8 cellular contexts compared by ENCODE assay signal in the genomic region with DNA sequence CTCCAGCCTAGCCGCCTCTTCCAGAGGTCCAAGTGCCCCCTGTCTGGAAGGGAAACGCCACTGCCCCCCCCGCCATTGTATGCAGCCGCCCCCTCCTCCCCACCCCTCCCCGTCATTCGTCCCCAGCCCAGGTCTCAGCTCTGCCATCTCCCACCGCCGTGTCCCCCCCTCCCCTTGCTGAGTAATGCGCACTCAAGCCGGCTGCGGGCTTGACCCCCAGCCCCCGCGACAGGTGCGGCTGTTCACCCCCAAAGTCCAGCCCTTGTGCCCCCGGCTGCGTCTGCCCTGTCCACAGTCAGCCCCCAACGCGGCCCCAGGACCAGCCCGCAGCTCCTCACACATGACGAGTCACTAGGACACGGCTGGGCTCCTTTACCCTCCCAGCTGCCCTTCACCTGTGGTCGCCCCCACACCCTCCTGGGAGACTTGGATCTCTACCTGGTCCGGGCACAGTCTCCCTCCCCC. TPM values are rescaled to one million over a fixed set of nuclear protein-coding genes. Genes with fewer than 3 reads are reported as not detected.
DNase-seq lines count a peak whose midpoint lies in the region; ATAC-seq and TF ChIP-seq lines count a peak whose summit lies in the region.

No MANE protein-coding gene starts in this region.

- H3K27me3 ChIP-seq in mammary epithelial cell (ENCODE audit: insufficient read depth, low read length) (peaks cover 9% of the 10 kb centered on the region), lung (ENCODE audit: control insufficient read depth, insufficient read depth) (no peaks in the 10 kb centered on the region)

- dilution Hi-C loops in mammary epithelial cell (cut with HindIII; ENCODE audit: low sequenced_read_pairs): loop anchor here (25.0 kb wide), 2 partner anchors 172 to 272 kb away; partner anchors contain the start of genes IQCK and KNOP1

- no peak overlapping the region for H3K27ac ChIP-seq in mammary epithelial cell (ENCODE audit: insufficient read depth, low read depth, low read length)
- peak overlapping the region in 1 of 2 donors; percentile 90 for H3K27ac ChIP-seq in lung (ENCODE audit: low read depth in 1 of 2, low read length in 1 of 2)

- H2AFZ ChIP-seq in mammary epithelial cell (ENCODE audit: low read depth, low read length): no peak overlapping the region

- ATAC-seq in Right ventricle myocardium inferior (peak; percentile 9), lung (ENCODE audit: insufficient read depth, low FRiP score) (no peak), HG02885 (IDR thresholded peaks at IDR 0.05; ENCODE audit: poor library complexity, unreplicated experiment) (no peak)

- H3K27ac Mint-ChIP-seq in type B pancreatic cell: no peak overlapping the region

- peak overlapping the region; percentile 97 for H3K4me2 ChIP-seq in mammary epithelial cell (ENCODE audit: insufficient read depth, low read depth, low read length)

- H3K4me3 ChIP-seq in mammary epithelial cell (replicated peaks in 1 of 3; ENCODE audit: insufficient read depth in 1 of 3, low read depth in 2 of 3, low read length in 3 of 3) (no peak overlapping the region), lung (peak overlapping the region; percentile 57)

- H3K9ac ChIP-seq in mammary epithelial cell (ENCODE audit: insufficient read depth, low read length): no peak overlapping the region

- DNase-seq in Right ventricle myocardium inferior (ENCODE audit: missing footprints) (no peak), cardiac septum (ENCODE audit: low spot score) (no peak), mammary epithelial cell (no peak), lung (ENCODE audit: low spot score) (no peak), type B pancreatic cell (ENCODE audit: extremely low spot score, unreplicated experiment) (no peak), NCI-H446 (lab: John Stamatoyannopoulos, UW) (no peak), NCI-H446 treated with DMSO at 0.1 percent for 48 hours (lab: John Stamatoyannopoulos, UW) (no peak)

- TF ChIP-seq CTCF in mammary epithelial cell (conservative IDR thresholded peaks at IDR 0.05 in 1 of 2, IDR thresholded peaks at IDR 0.05 in 1 of 2; ENCODE audit: extremely low read depth in 1 of 2, insufficient read depth in 1 of 2, low read depth in 1 of 2, low read length in 2 of 2): no peak
- no peak for TF ChIP-seq CTCF in lung (IDR thresholded peaks at IDR 0.05; ENCODE audit: control extremely low read depth, extremely low read depth)
- TF ChIP-seq CTCF in type B pancreatic cell (conservative IDR thresholded peaks at IDR 0.05): no peak

- CTCF ChIA-PET in mammary epithelial cell (lab: Charles Lee; ENCODE audit: low non-redundant PET): interaction anchor here (0.8 kb wide), 1 partner anchor 289 kb away, joined by 8 read pairs; no protein-coding TSS in a partner anchor

- H3K79me2 ChIP-seq in mammary epithelial cell (ENCODE audit: insufficient read depth, low read length): no peaks in the 10 kb centered on the region

- intact Hi-C loops in Right ventricle myocardium inferior (cut with DNase I) (loop anchor here (5.0 kb wide), 2 partner anchors 42 to 217 kb away; no protein-coding TSS in a partner anchor), cardiac septum (cut with DNase I) (loop anchor here (2.0 to 10.0 kb wide), 2 partner anchors 187 to 219 kb away; no protein-coding TSS in a partner anchor), mammary epithelial cell (cut with micrococcal nuclease) (no loop called here)

- H3K27me3 Mint-ChIP-seq in type B pancreatic cell: peaks cover 17% of the 10 kb centered on the region

- H3K4me1 ChIP-seq in mammary epithelial cell (ENCODE audit: insufficient read depth, low read length) (peaks cover 16% of the 10 kb centered on the region), lung (ENCODE audit: control insufficient read depth in 2 of 2, insufficient read depth in 2 of 2, low read length in 2 of 2) (no peaks in the 10 kb centered on the region)

- H3K9me3 ChIP-seq in mammary epithelial cell (replicated peaks; ENCODE audit: insufficient read depth, low read length) (no peaks in the 10 kb centered on the region), lung (ENCODE audit: control insufficient read depth in 2 of 2, insufficient read depth in 1 of 2, low read length in 1 of 2) (no peaks in the 10 kb centered on the region)

- peaks cover 25% of the 10 kb centered on the region for H3K4me1 Mint-ChIP-seq in type B pancreatic cell (ENCODE audit: unreplicated experiment)

- in situ Hi-C loops in mammary epithelial cell (cut with MboI; ENCODE audit: low sequenced_read_pairs in 2 of 2): loop anchor here in 1 of 2 donors (10.0 kb wide), 1 partner anchor 279 kb away; no protein-coding TSS in a partner anchor

- H3K36me3 Mint-ChIP-seq in type B pancreatic cell: peaks cover 13% of the 10 kb centered on the region

- no TSS peak for BruUV-seq in mammary epithelial cell (replicated peaks; lab: Mats Ljungman, UMichigan)

- H4K20me1 ChIP-seq in mammary epithelial cell (ENCODE audit: insufficient read depth, low read length): no peaks in the 10 kb centered on the region

- no CpG with 5 or more reads among the region's 23 CpGs for WGBS in mammary epithelial cell (ENCODE audit: low coverage, missing lambda C conversion rate)
- 0 to 2% methylated on average over 12 to 23 of the region's 23 CpGs for WGBS in lung, 2 donors

- H3K4me3 Mint-ChIP-seq in type B pancreatic cell: peak overlapping the region; percentile 90

- H3K9me3 Mint-ChIP-seq in type B pancreatic cell: no peaks in the 10 kb centered on the region

- H3K36me3 ChIP-seq in mammary epithelial cell (ENCODE audit: insufficient read depth, low read length) (no peaks in the 10 kb centered on the region), lung (ENCODE audit: control insufficient read depth in 2 of 2, insufficient read depth in 2 of 2, low read length in 2 of 2) (no peaks in the 10 kb centered on the region)

RNA-seq across cellular contexts. Expression of gene GPRC5B, which starts 0.6 kb away (rescaled TPM):
- 90.0 TPM for total RNA-seq in Right ventricle myocardium inferior
- total RNA-seq in cardiac septum: 54.1 TPM
- total RNA-seq in mammary epithelial cell: 1 to 10 TPM in 1 of 2 donors, under 1 TPM in 1; 0.38 to 3.2 TPM
- polyA plus RNA-seq in mammary epithelial cell: 0.18 TPM
- polyA minus RNA-seq in mammary epithelial cell: not detected
- total RNA-seq in lung: 10 to 100 TPM; 11.7 to 21.2 TPM
- polyA plus RNA-seq in lung: 1 to 10 TPM; 6.8 to 7.3 TPM
- total RNA-seq in type B pancreatic cell (ENCODE audit: low replicate concordance): 25.8 and 53.8 TPM in 2 replicates
